ENCODE assay signal across 18 cellular contexts in genomic region chr5:134083517-134083916, GRCh38. TPM values are rescaled to one million over a fixed set of nuclear protein-coding genes. Genes with fewer than 3 reads are reported as not detected.
DNase-seq lines count a peak whose midpoint lies in the region; ATAC-seq and TF ChIP-seq lines count a peak whose summit lies in the region.
"Had no signal": no experiment of that assay in that cellular context is flagged by ENCODE, and none has a peak within 500 bp of the region (broad histone marks: within the 10 kb centered on the region; RNA-seq: fewer than 3 reads in every experiment).

No MANE protein-coding gene starts in this region.

- TF ChIP-seq CTCF in CD14-positive monocyte (IDR thresholded peaks at IDR 0.05), result no peak

- peaks cover 5 to 7% (median 5%) of the 10 kb centered on the region in 3 donors for H3K27me3 Mint-ChIP-seq in CD14-positive monocyte (ENCODE audit: low read depth in 3 of 3)

- no peak overlapping the region for H3K27ac Mint-ChIP-seq in CD14-positive monocyte
- H3K27ac Mint-ChIP-seq: activated CD8-positive, alpha-beta T cell treated with anti-CD3 and anti-CD28 coated beads, Interleukin-2, amount 10 ng/mL, durations not matched to agents 7 days and 5 days; H9; immature natural killer cell; natural killer cell treated with Interleukin-12 subunit alpha and Interleukin-12 subunit beta and Interleukin-15 and Interleukin-18, amount 100 ng/mL, for 72 hours had no signal

- no peaks in the 10 kb centered on the region for H3K9me3 Mint-ChIP-seq in CD14-positive monocyte
- H3K9me3 Mint-ChIP-seq: H9; immature natural killer cell; natural killer cell treated with Interleukin-12 subunit alpha and Interleukin-12 subunit beta and Interleukin-15 and Interleukin-18, amount 100 ng/mL, for 72 hours had no signal

- intact Hi-C loops in CD14-positive monocyte (cut with micrococcal nuclease), result no loop called here

- DNase-seq in CD14-positive monocyte (ENCODE audit: low spot score), result peak; percentile 17
- peak; percentile 24 for DNase-seq in EH (ENCODE audit: low read depth)
- DNase-seq in activated T-cell treated with anti-CD3 and anti-CD28 coated beads, Interleukin-2, amount 50 U/mL, for 48 hours, result peak; percentile 22
- DNase-seq in iris pigment epithelial cell (ENCODE audit: low read depth), result peak; percentile 11
- DNase-seq in NCI-H345 treated with DMSO at 0.1 percent for 48 hours (lab: John Stamatoyannopoulos, UW; ENCODE audit: unreplicated experiment), result no peak
- DNase-seq: activated CD8-positive, alpha-beta T cell treated with anti-CD3 and anti-CD28 coated beads, Interleukin-2, amount 10 ng/mL, durations not matched to agents 7 days and 5 days; H9; immature natural killer cell; mammary epithelial cell; NCI-H1694; NCI-H2227 treated with DMSO at 0.1 percent for 48 hours; NK-92 treated with Interleukin-12 subunit alpha and Interleukin-12 subunit beta, amount 100 ng/mL, for 24 hours; psoas muscle; stimulated activated naive CD4-positive, alpha-beta T cell; trophoblast cell had no signal

- H3K36me3 Mint-ChIP-seq in CD14-positive monocyte, result no peaks in the 10 kb centered on the region
- H3K36me3 Mint-ChIP-seq: immature natural killer cell; natural killer cell treated with Interleukin-12 subunit alpha and Interleukin-12 subunit beta and Interleukin-15 and Interleukin-18, amount 100 ng/mL, for 72 hours had no signal

- no peak for ATAC-seq in HG03095 (IDR thresholded peaks at IDR 0.05; ENCODE audit: unreplicated experiment)
- no peak for ATAC-seq in HG03159 (IDR thresholded peaks at IDR 0.05; ENCODE audit: unreplicated experiment)
- ATAC-seq: activated CD8-positive, alpha-beta T cell treated with anti-CD3 and anti-CD28 coated beads, Interleukin-2, amount 10 ng/mL, durations not matched to agents 7 days and 5 days had no signal

- no peaks in the 10 kb centered on the region for H3K4me1 Mint-ChIP-seq in CD14-positive monocyte

- no peak overlapping the region for H3K4me3 Mint-ChIP-seq in CD14-positive monocyte
- H3K4me3 Mint-ChIP-seq: activated CD8-positive, alpha-beta T cell treated with anti-CD3 and anti-CD28 coated beads, Interleukin-2, amount 10 ng/mL, durations not matched to agents 7 days and 5 days; H9; immature natural killer cell; natural killer cell treated with Interleukin-12 subunit alpha and Interleukin-12 subunit beta and Interleukin-15 and Interleukin-18, amount 100 ng/mL, for 72 hours had no signal

RNA-seq across cellular contexts. Expression of gene TCF7, which starts 31.0 kb away (rescaled TPM):
- under 1 TPM; 0.83 to 0.84 TPM for polyA plus RNA-seq in CD14-positive monocyte
